ENCODE assay signal across 1 cellular context in the genomic region with DNA sequence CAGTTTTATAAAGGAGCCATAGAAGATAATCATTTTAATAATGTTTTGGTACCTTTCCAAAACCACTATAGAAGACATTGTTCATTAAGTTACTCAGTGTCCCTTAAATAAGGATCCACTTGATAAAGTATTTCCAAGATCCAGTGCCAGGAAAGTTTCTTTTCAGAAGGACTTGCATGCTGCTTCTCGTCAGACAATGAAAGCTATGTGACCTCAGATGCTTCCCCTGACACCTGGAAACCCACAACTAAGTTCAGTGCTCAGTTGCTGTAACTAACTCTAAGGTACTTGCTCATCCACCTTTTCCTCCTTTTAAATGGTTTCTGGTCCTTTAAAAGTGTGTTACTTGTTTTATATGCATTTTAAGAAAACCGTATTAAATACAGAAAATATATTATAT.
TF ChIP-seq lines count a peak whose summit lies in the region.

No MANE protein-coding gene starts in this region.

TF ChIP-seq in SK-N-SH, 30 proteins besides CTCF, POLR2A, EP300 and RAD21:
- TF ChIP-seq, protein P1, sequence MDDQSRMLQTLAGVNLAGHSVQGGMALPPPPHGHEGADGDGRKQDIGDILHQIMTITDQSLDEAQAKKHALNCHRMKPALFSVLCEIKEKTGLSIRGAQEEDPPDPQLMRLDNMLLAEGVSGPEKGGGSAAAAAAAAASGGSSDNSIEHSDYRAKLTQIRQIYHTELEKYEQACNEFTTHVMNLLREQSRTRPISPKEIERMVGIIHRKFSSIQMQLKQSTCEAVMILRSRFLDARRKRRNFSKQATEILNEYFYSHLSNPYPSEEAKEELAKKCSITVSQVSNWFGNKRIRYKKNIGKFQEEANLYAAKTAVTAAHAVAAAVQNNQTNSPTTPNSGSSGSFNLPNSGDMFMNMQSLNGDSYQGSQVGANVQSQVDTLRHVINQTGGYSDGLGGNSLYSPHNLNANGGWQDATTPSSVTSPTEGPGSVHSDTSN (IDR thresholded peaks at IDR 0.05): peak; percentile 38; the same call in 1 of the 2 replicates
- TF ChIP-seq YY1 (IDR thresholded peaks at IDR 0.05; ENCODE audit: low read depth): no peak
- TF ChIP-seq SIN3A (IDR thresholded peaks at IDR 0.05; ENCODE audit: borderline replicate concordance, low read depth, low read length): no peak
- TF ChIP-seq CHD2 (IDR thresholded peaks at IDR 0.05; ENCODE audit: low read length, partially characterized antibody): no peak
- TF ChIP-seq TCF12 (IDR thresholded peaks at IDR 0.05): peak; percentile 57; the same call in 1 of the 2 replicates
- 0 out of 2 replicates have a peak, but pooled peaks have one; percentile 9 for TF ChIP-seq POLR2AphosphoS5 (IDR thresholded peaks at IDR 0.05; ENCODE audit: low read depth, low read length)
- TF ChIP-seq NRF1 (IDR thresholded peaks at IDR 0.05; ENCODE audit: low read depth, low read length): no peak
- peak; percentile 46 for TF ChIP-seq NFIC (IDR thresholded peaks at IDR 0.05; ENCODE audit: borderline replicate concordance)
- no peak for TF ChIP-seq FOSL2 (IDR thresholded peaks at IDR 0.05; ENCODE audit: borderline replicate concordance, low read depth)
- no peak for TF ChIP-seq TEAD4 (IDR thresholded peaks at IDR 0.05; ENCODE audit: borderline replicate concordance, insufficient read depth)
- no peak for TF ChIP-seq JUND (IDR thresholded peaks at IDR 0.05)
- no peak for TF ChIP-seq FOXJ3 (CRISPR knock-in tag; IDR thresholded peaks at IDR 0.05)
